5 cellular contexts compared by ENCODE assay signal in genomic region chr16:57712569-57712968, GRCh38. TPM values are rescaled to one million over a fixed set of nuclear protein-coding genes. Genes with fewer than 3 reads are reported as not detected.
"Had no signal": no experiment of that assay in that cellular context is flagged by ENCODE, and none has a peak within 500 bp of the region (broad histone marks: within the 10 kb centered on the region; RNA-seq: fewer than 3 reads in every experiment).

No MANE protein-coding gene starts in this region.

RNA-seq across cellular contexts. Expression of gene DRC7, which starts 18.0 kb away (rescaled TPM):
- total RNA-seq: GM23248, GM23338, H1, HFFc6 had no signal
- polyA plus RNA-seq: GM23248, GM23338 had no signal

RNA-seq across cellular contexts. Expression of gene ADGRG3, which starts 44.5 kb away (rescaled TPM):
- total RNA-seq: GM23248, GM23338, H4, HFFc6 had no signal
- polyA plus RNA-seq: GM23248, GM23338 had no signal
